In the genomic region with DNA sequence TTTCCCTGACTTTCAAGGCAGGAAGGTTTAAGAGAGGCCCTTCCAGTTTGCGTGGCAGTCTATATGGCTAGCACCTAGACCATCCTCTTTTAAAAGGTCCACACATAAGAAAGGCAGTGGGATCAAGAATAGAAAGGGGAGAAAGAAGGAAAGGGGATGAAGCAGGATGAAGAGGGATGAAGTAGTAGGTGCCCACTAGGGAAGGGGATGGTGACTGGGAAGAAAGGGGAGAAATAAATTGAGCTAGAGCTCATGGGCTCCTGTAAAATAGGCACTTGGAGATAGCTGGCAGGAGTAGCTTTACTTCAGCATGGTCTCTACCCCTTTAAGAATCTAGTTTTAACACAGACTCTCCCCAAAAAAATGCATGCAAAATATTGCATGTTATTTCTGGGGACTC, we compare ENCODE assay signal across 17 cellular contexts. TPM values are rescaled to one million over a fixed set of nuclear protein-coding genes. Genes with fewer than 3 reads are reported as not detected.
DNase-seq lines count a peak whose midpoint lies in the region; ATAC-seq and TF ChIP-seq lines count a peak whose summit lies in the region.
"Had no signal": no experiment of that assay in that cellular context is flagged by ENCODE, and none has a peak within 500 bp of the region (broad histone marks: within the 10 kb centered on the region; RNA-seq: fewer than 3 reads in every experiment).

No MANE protein-coding gene starts in this region.

- dilution Hi-C loops in IMR-90 (cut with HindIII; ENCODE audit: low sequenced_read_pairs, unreplicated experiment) = no loop called here

- peaks cover 3 to 6% of the 10 kb centered on the region in 2 experiments; a peak in 1 of 4 replicates for H3K79me1 ChIP-seq in IMR-90 (ENCODE audit: low read depth in 1 of 2, low read length in 2 of 2)

- no peaks in the 10 kb centered on the region for H3K36me3 ChIP-seq in IMR-90 (ENCODE audit: control insufficient read depth, insufficient read depth, low read length)

- peaks cover 3% of the 10 kb centered on the region for H3K9me3 Mint-ChIP-seq in glutamatergic neuron (ENCODE audit: unreplicated experiment)
- no peaks in the 10 kb centered on the region for H3K9me3 Mint-ChIP-seq in neural crest cell

- no peak overlapping the region for H4K5ac ChIP-seq in IMR-90 (ENCODE audit: low read depth, low read length)

- no peak overlapping the region for H3K4me2 ChIP-seq in IMR-90 (ENCODE audit: low read depth, low read length)
- H3K4me2 ChIP-seq: A549 had no signal

- no peaks in the 10 kb centered on the region for H3K27me3 ChIP-seq in IMR-90 (ENCODE audit: control insufficient read depth, insufficient read depth, low read length)

- H2AK9ac ChIP-seq in IMR-90 (replicated peaks; ENCODE audit: low read depth, low read length, poor library complexity) = no peak overlapping the region

- no peak overlapping the region for H3K27ac ChIP-seq in IMR-90 (ENCODE audit: insufficient read depth, low read length)
- H3K27ac ChIP-seq: 22Rv1, A549, C4-2B, GM23248 had no signal

- no peaks in the 10 kb centered on the region for H3K9me3 ChIP-seq in IMR-90 (ENCODE audit: control insufficient read depth, insufficient read depth, low read length)
- H3K9me3 ChIP-seq: A549 had no signal

- peak overlapping the region in 1 of 2 experiments; percentile 24; a peak in 1 of 4 replicates for H4K8ac ChIP-seq in IMR-90 (ENCODE audit: low read depth in 2 of 2, low read length in 2 of 2)

- no peak overlapping the region for H2BK5ac ChIP-seq in IMR-90 (ENCODE audit: low read depth, low read length, poor library complexity, severe bottlenecking)

- 0 out of 2 replicates have a peak overlapping the region, but pooled peaks have one; percentile 19 for H2BK120ac ChIP-seq in IMR-90 (ENCODE audit: low read depth, low read length)

- no peak overlapping the region for H3K4ac ChIP-seq in IMR-90 (ENCODE audit: low read depth, low read length)

- H3K56ac ChIP-seq in IMR-90 (ENCODE audit: extremely low read depth, insufficient read depth, low read length) = no peak overlapping the region

- peak overlapping the region; percentile 29 for H3K27ac Mint-ChIP-seq in glutamatergic neuron (ENCODE audit: unreplicated experiment)
- peak overlapping the region; percentile 3 for H3K27ac Mint-ChIP-seq in neural crest cell (ENCODE audit: unreplicated experiment)
- H3K27ac Mint-ChIP-seq: CD4-positive, alpha-beta memory T cell; HFFc6 had no signal

- H3K36me3 Mint-ChIP-seq in glutamatergic neuron (ENCODE audit: unreplicated experiment) (no peaks in the 10 kb centered on the region), neural crest cell (ENCODE audit: low read depth) (no peaks in the 10 kb centered on the region)
- H3K36me3 Mint-ChIP-seq: CD4-positive, alpha-beta memory T cell had no signal

- H3K9ac ChIP-seq in IMR-90 (ENCODE audit: low read depth, low read length) = no peak overlapping the region
- H3K9ac ChIP-seq: GM23248 had no signal

- H3K18ac ChIP-seq in IMR-90 (ENCODE audit: low read depth, low read length) = peak overlapping the region; percentile 14; the same call in 1 of the 2 replicates

- no peaks in the 10 kb centered on the region for H4K20me1 ChIP-seq in IMR-90 (ENCODE audit: insufficient read depth, low read length)

- no peak overlapping the region for H2AFZ ChIP-seq in IMR-90 (replicated peaks; ENCODE audit: low read length, poor library complexity)
- H2AFZ ChIP-seq: GM23248 had no signal

- H2BK15ac ChIP-seq in IMR-90 (ENCODE audit: low read depth, low read length) = 0 out of 3 replicates have a peak overlapping the region, but pooled peaks have one; percentile 23

- no peak overlapping the region for H3K23ac ChIP-seq in IMR-90 (ENCODE audit: low read depth, low read length)

- peaks cover 10% of the 10 kb centered on the region for H3K4me1 ChIP-seq in IMR-90 (ENCODE audit: control insufficient read depth, insufficient read depth, low read length)

- ATAC-seq in IMR-90 (ENCODE audit: low read depth) = no peak
- ATAC-seq: A549, K562 had no signal

- H3K4me1 Mint-ChIP-seq in glutamatergic neuron (ENCODE audit: low read depth, unreplicated experiment) (peaks cover 65% of the 10 kb centered on the region), neural crest cell (peaks cover 32% of the 10 kb centered on the region)
- H3K4me1 Mint-ChIP-seq: CD4-positive, alpha-beta memory T cell had no signal

- TF ChIP-seq CTCF in IMR-90 (conservative IDR thresholded peaks at IDR 0.05; ENCODE audit: low read depth, low read length) = no peak
- TF ChIP-seq CTCF in glutamatergic neuron (IDR thresholded peaks at IDR 0.05; ENCODE audit: partially characterized antibody, unreplicated experiment) = no peak
- no peak for TF ChIP-seq CTCF in neural crest cell (conservative IDR thresholded peaks at IDR 0.05)

- H4K91ac ChIP-seq in IMR-90 (ENCODE audit: insufficient read depth, low read depth, low read length) = peak overlapping the region; percentile 10; the same call in 1 of the 2 replicates

- H3K4me3 ChIP-seq in IMR-90 (ENCODE audit: insufficient read depth, low read depth, low read length) = no peak overlapping the region
- H3K4me3 ChIP-seq: A549, GM23248, K562 had no signal

- no peak for TF ChIP-seq RAD21 in IMR-90 (IDR thresholded peaks at IDR 0.05; ENCODE audit: low read length)

- no peak for TF ChIP-seq POLR2A in IMR-90 (IDR thresholded peaks at IDR 0.05; ENCODE audit: low read depth, low read length)

- no CpG with 5 or more reads among the region's 1 CpG for WGBS in IMR-90 (ENCODE audit: extremely low coverage in 2 of 2, insufficient read length in 1 of 2), 2 experiments

- CTCF ChIA-PET in IMR-90 (lab: Yijun Ruan, JAX) = no interaction called here

- no peak overlapping the region for H3K14ac ChIP-seq in IMR-90 (replicated peaks; ENCODE audit: low read depth, low read length)

- peak; percentile 22 for DNase-seq in DMS53 (lab: John Stamatoyannopoulos, UW)
- no peak for DNase-seq in DMS53 treated with DMSO at 0.1 percent for 48 hours (lab: John Stamatoyannopoulos, UW; ENCODE audit: unreplicated experiment)
- DNase-seq in IMR-90 = no peak
- DNase-seq in glutamatergic neuron = no peak
- DNase-seq in neural crest cell (ENCODE audit: low read depth, low spot score) = no peak
- no peak for DNase-seq in stimulated activated CD4-positive, alpha-beta T cell treated with anti-CD3 and anti-CD28 coated beads, Interleukin-2, amount 100 ng/mL, for 24 hours
- DNase-seq in NCI-H1417 (lab: John Stamatoyannopoulos, UW) = no peak
- no peak for DNase-seq in DMS114 treated with DMSO at 0.1 percent for 48 hours (lab: John Stamatoyannopoulos, UW; ENCODE audit: unreplicated experiment)
- DNase-seq: AML-193; CD4-positive, alpha-beta memory T cell; GM23248; HCEC 1CT; HFFc6 had no signal

- H3K9me1 ChIP-seq in IMR-90 (ENCODE audit: insufficient read depth, low read length) = no peaks in the 10 kb centered on the region

- no TSS peak for BruUV-seq in IMR-90 (replicated peaks; lab: Mats Ljungman, UMichigan)

- no peak overlapping the region; the same call in 1 of the 2 replicates for H2AK5ac ChIP-seq in IMR-90 (ENCODE audit: low read depth, low read length)

- POLR2A ChIA-PET in IMR-90 (lab: Charles Lee; ENCODE audit: unreplicated experiment) = no interaction called here

- intact Hi-C loops in IMR-90 (cut with micrococcal nuclease) = no loop called here

- in situ Hi-C loops in IMR-90 (cut with MboI; ENCODE audit: low sequenced_read_pairs) = no loop called here

- peaks cover 2% of the 10 kb centered on the region for H3K27me3 Mint-ChIP-seq in glutamatergic neuron (ENCODE audit: unreplicated experiment)
- no peaks in the 10 kb centered on the region for H3K27me3 Mint-ChIP-seq in neural crest cell (ENCODE audit: low read depth)
- H3K27me3 Mint-ChIP-seq: CD4-positive, alpha-beta memory T cell had no signal

- H3K4me3 Mint-ChIP-seq in glutamatergic neuron (ENCODE audit: unreplicated experiment) (peak overlapping the region; percentile 56), neural crest cell (no peak overlapping the region)
- H3K4me3 Mint-ChIP-seq: HFFc6 had no signal

- H2BK20ac ChIP-seq in IMR-90 (ENCODE audit: low read depth, low read length) = no peak overlapping the region

TF ChIP-seq in IMR-90, 13 proteins besides CTCF, POLR2A, EP300 and RAD21 (continues in another document):
- TF ChIP-seq CHD1 (IDR thresholded peaks at IDR 0.05; ENCODE audit: low read depth, low read length) (no peak), BHLHE40 (IDR thresholded peaks at IDR 0.05; ENCODE audit: low read depth, low read length) (no peak), NFE2L2 (IDR thresholded peaks at IDR 0.05; ENCODE audit: low read depth, low read length) (no peak), MXI1 (IDR thresholded peaks at IDR 0.05; ENCODE audit: borderline replicate concordance, low read depth, low read length) (no peak), MAFK (IDR thresholded peaks at IDR 0.05; ENCODE audit: low read depth, low read length) (no peak), SMC3 (IDR thresholded peaks at IDR 0.05; ENCODE audit: low read depth, low read length) (no peak), CEBPB (IDR thresholded peaks at IDR 0.05; ENCODE audit: low read depth, low read length) (no peak), FOS (IDR thresholded peaks at IDR 0.05; ENCODE audit: low read depth, low read length) (no peak), RFX5 (IDR thresholded peaks at IDR 0.05; ENCODE audit: low read depth, low read length) (no peak), RCOR1 (IDR thresholded peaks at IDR 0.05; ENCODE audit: insufficient replicate concordance, low read length) (no peak), MAZ (IDR thresholded peaks at IDR 0.05; ENCODE audit: borderline replicate concordance, low read depth, low read length) (no peak)
- TF ChIP-seq, protein P1, sequence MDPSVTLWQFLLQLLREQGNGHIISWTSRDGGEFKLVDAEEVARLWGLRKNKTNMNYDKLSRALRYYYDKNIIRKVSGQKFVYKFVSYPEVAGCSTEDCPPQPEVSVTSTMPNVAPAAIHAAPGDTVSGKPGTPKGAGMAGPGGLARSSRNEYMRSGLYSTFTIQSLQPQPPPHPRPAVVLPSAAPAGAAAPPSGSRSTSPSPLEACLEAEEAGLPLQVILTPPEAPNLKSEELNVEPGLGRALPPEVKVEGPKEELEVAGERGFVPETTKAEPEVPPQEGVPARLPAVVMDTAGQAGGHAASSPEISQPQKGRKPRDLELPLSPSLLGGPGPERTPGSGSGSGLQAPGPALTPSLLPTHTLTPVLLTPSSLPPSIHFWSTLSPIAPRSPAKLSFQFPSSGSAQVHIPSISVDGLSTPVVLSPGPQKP (IDR thresholded peaks at IDR 0.05; ENCODE audit: borderline replicate concordance, low read depth, low read length) = no peak

RNA-seq across cellular contexts. Expression of gene CADM1, which starts 41.5 kb away (rescaled TPM):
- total RNA-seq in IMR-90 (2012; rRNA removed) = 62.2 and 77.1 TPM in 2 replicates
- polyA plus RNA-seq in IMR-90 (2012; rRNA removed) = 27.8 and 28.8 TPM in 2 replicates
- polyA plus RNA-seq in IMR-90 (2012; cell fraction: cytosol; rRNA removed) = 10.1 and 18.8 TPM in 2 replicates
- 9.6 and 30.1 TPM in 2 replicates for polyA plus RNA-seq in IMR-90 (2012; cell fraction: nucleus; rRNA removed; ENCODE audit: low replicate concordance)
- total RNA-seq in glutamatergic neuron (ENCODE audit: unreplicated experiment) = 1,339 TPM
- total RNA-seq in neural crest cell = 112 and 121 TPM in 2 replicates
- total RNA-seq: HFFc6 had no signal
- polyA plus RNA-seq: K562 had no signal

Comparison
In these comparisons a context has a peak if more than half of its experiments do, and no peak if none do; other contexts are left out.
1. RNA of gene CADM1, which starts 41.5 kb away (total RNA-seq): 1,339 TPM in glutamatergic neuron (single experiment); 112 to 121 TPM in neural crest cell and 62.2 to 77.1 TPM in IMR-90; every median in the first group is over 10 times any median in the second.